ENCODE assay signal across 22 cellular contexts in genomic region chr6:130743175-130743574, GRCh38.
DNase-seq lines count a peak whose midpoint lies in the region; ATAC-seq and TF ChIP-seq lines count a peak whose summit lies in the region.
"Had no signal": no experiment of that assay in that cellular context is flagged by ENCODE, and none has a peak within 500 bp of the region (broad histone marks: within the 10 kb centered on the region; RNA-seq: fewer than 3 reads in every experiment).

No MANE protein-coding gene starts in this region.

- H3K4me2 ChIP-seq in mesendoderm (ENCODE audit: low read length): no peak overlapping the region

- H3K4me3 Mint-ChIP-seq in endodermal cell: no peak overlapping the region
- no peak overlapping the region for H3K4me3 Mint-ChIP-seq in activated CD4-positive, alpha-beta memory T cell treated with anti-CD3 and anti-CD28 coated beads for 36 hours
- H3K4me3 Mint-ChIP-seq: activated naive CD4-positive, alpha-beta T cell treated with anti-CD3 and anti-CD28 coated beads, Interleukin-2, amount 10 ng/mL, durations not matched to agents 7 days and 5 days; IgD-negative memory B cell; T-helper 17 cell had no signal

- H2AK5ac ChIP-seq in mesendoderm (ENCODE audit: low read length): no peak overlapping the region

- no peak overlapping the region for H3K23ac ChIP-seq in mesendoderm (ENCODE audit: low read length)

- TF ChIP-seq CTCF in endodermal cell (conservative IDR thresholded peaks at IDR 0.05): peak; percentile 66

- no peak overlapping the region for H3K4ac ChIP-seq in mesendoderm (ENCODE audit: low read depth, low read length)

- H3K9ac ChIP-seq in endodermal cell (ENCODE audit: extremely low read depth, low read length, poor library complexity, severe bottlenecking): no peak overlapping the region
- no peak overlapping the region for H3K9ac ChIP-seq in mesendoderm (ENCODE audit: low read length)

- H4K5ac ChIP-seq in mesendoderm (ENCODE audit: low read length): no peak overlapping the region

- POLR2A ChIA-PET in activated CD4-positive, alpha-beta memory T cell treated with anti-CD3 and anti-CD28 coated beads for 36 hours (lab: Charles Lee): no interaction called here

- H3K4me3 ChIP-seq in endodermal cell (ENCODE audit: low read length) (no peak overlapping the region), mesendoderm (ENCODE audit: low read length) (no peak overlapping the region)
- H3K4me3 ChIP-seq: ascending aorta, coronary artery, MG63 had no signal

- no peak for ATAC-seq in HG03378 (IDR thresholded peaks at IDR 0.05; ENCODE audit: unreplicated experiment)
- no peak for ATAC-seq in GM18502 (IDR thresholded peaks at IDR 0.05; ENCODE audit: poor library complexity, unreplicated experiment)
- ATAC-seq: Right ventricle myocardium inferior, T-helper 17 cell had no signal

- H3K36me3 ChIP-seq in endodermal cell (ENCODE audit: control insufficient read depth, insufficient read depth, low read length) (no peaks in the 10 kb centered on the region), mesendoderm (ENCODE audit: control insufficient read depth, insufficient read depth, low read length) (no peaks in the 10 kb centered on the region)
- H3K36me3 ChIP-seq: ascending aorta, MG63 had no signal

- no peaks in the 10 kb centered on the region for H3K9me3 ChIP-seq in endodermal cell (ENCODE audit: control insufficient read depth, low read length)
- H3K9me3 ChIP-seq: ascending aorta, MG63 had no signal

- 50% methylated on average over 2 of the region's 2 CpGs; no CpG with 5 or more reads in 1 of the 2 experiments for WGBS in endodermal cell (ENCODE audit: insufficient coverage in 1 of 2, insufficient read length in 1 of 2), 2 experiments
- no CpG with 5 or more reads among the region's 2 CpGs for WGBS in mesendoderm (ENCODE audit: extremely low coverage, insufficient coverage, low lambda C conversion rate)

- intact Hi-C loops in head of caudate nucleus (cut with DNase I): no loop called here
- intact Hi-C loops in activated CD4-positive, alpha-beta memory T cell treated with anti-CD3 and anti-CD28 coated beads for 36 hours (cut with micrococcal nuclease): no loop called here

- H4K8ac ChIP-seq in mesendoderm (ENCODE audit: low read depth, low read length): no peak overlapping the region

- H3K56ac ChIP-seq in mesendoderm (ENCODE audit: low read length): no peak overlapping the region

- no peak overlapping the region for H2BK15ac ChIP-seq in mesendoderm (replicated peaks; ENCODE audit: low read depth)

- H3K4me1 ChIP-seq in endodermal cell (ENCODE audit: control insufficient read depth, insufficient read depth, low read length) (no peaks in the 10 kb centered on the region), mesendoderm (ENCODE audit: control insufficient read depth, low read depth, low read length) (no peaks in the 10 kb centered on the region)
- H3K4me1 ChIP-seq: ascending aorta had no signal

- H3K36me3 Mint-ChIP-seq in endodermal cell (ENCODE audit: low read depth): no peaks in the 10 kb centered on the region
- no peaks in the 10 kb centered on the region for H3K36me3 Mint-ChIP-seq in activated CD4-positive, alpha-beta memory T cell treated with anti-CD3 and anti-CD28 coated beads for 36 hours
- H3K36me3 Mint-ChIP-seq: activated naive CD4-positive, alpha-beta T cell treated with anti-CD3 and anti-CD28 coated beads, Interleukin-2, amount 10 ng/mL, durations not matched to agents 7 days and 5 days; IgD-negative memory B cell; naive B cell had no signal

- no peaks in the 10 kb centered on the region for H3K79me1 ChIP-seq in mesendoderm (ENCODE audit: low read length)

- DNase-seq in Daoy (ENCODE audit: low read depth): peak; percentile 16
- DNase-seq in HuH-7 (ENCODE audit: low spot score): peak; percentile 7
- DNase-seq in endodermal cell: peak; percentile 84
- DNase-seq in mesendoderm: peak; percentile 96
- no peak for DNase-seq in head of caudate nucleus
- DNase-seq in activated CD4-positive, alpha-beta memory T cell treated with anti-CD3 and anti-CD28 coated beads for 36 hours: no peak
- DNase-seq: activated CD4-positive, alpha-beta T cell treated with anti-CD3 and anti-CD28 coated beads, Interleukin-2, amount 50 U/mL, for 48 hours; activated naive CD4-positive, alpha-beta T cell treated with anti-CD3 and anti-CD28 coated beads, Interleukin-2, amount 10 ng/mL, durations not matched to agents 7 days and 5 days; activated T-cell treated with anti-CD3 and anti-CD28 coated beads, Interleukin-2, amount 50 U/mL, for 1 hour; MG63; naive B cell; NCI-H187; NCI-H446 treated with DMSO at 0.1 percent for 48 hours; small intestine; stimulated activated CD4-positive, alpha-beta T cell treated with anti-CD3 and anti-CD28 coated beads, Interleukin-4, amount 100 ng/mL, for 24 hours; T-helper 17 cell had no signal

- no peaks in the 10 kb centered on the region for H3K9me3 Mint-ChIP-seq in endodermal cell
- no peaks in the 10 kb centered on the region for H3K9me3 Mint-ChIP-seq in activated CD4-positive, alpha-beta memory T cell treated with anti-CD3 and anti-CD28 coated beads for 36 hours
- H3K9me3 Mint-ChIP-seq: activated naive CD4-positive, alpha-beta T cell treated with anti-CD3 and anti-CD28 coated beads, Interleukin-2, amount 10 ng/mL, durations not matched to agents 7 days and 5 days; naive B cell had no signal

- H2BK5ac ChIP-seq in mesendoderm (ENCODE audit: low read length): no peak overlapping the region

- H3K27me3 ChIP-seq in endodermal cell (ENCODE audit: control insufficient read depth, insufficient read depth, low read length, poor library complexity, severe bottlenecking): no peaks in the 10 kb centered on the region
- no peaks in the 10 kb centered on the region for H3K27me3 ChIP-seq in mesendoderm (ENCODE audit: insufficient read depth, low read length, poor library complexity)
- H3K27me3 ChIP-seq: ascending aorta, MG63 had no signal

- H3K27ac Mint-ChIP-seq in endodermal cell: no peak overlapping the region
- no peak overlapping the region for H3K27ac Mint-ChIP-seq in activated CD4-positive, alpha-beta memory T cell treated with anti-CD3 and anti-CD28 coated beads for 36 hours
- H3K27ac Mint-ChIP-seq: activated naive CD4-positive, alpha-beta T cell treated with anti-CD3 and anti-CD28 coated beads, Interleukin-2, amount 10 ng/mL, durations not matched to agents 7 days and 5 days; IgD-negative memory B cell; naive B cell; T-helper 17 cell had no signal

- no peak overlapping the region for H3K18ac ChIP-seq in mesendoderm (ENCODE audit: low read length)

- H3K27me3 Mint-ChIP-seq in endodermal cell (ENCODE audit: insufficient read depth): no peaks in the 10 kb centered on the region
- H3K27me3 Mint-ChIP-seq in activated CD4-positive, alpha-beta memory T cell treated with anti-CD3 and anti-CD28 coated beads for 36 hours: peaks cover 5% of the 10 kb centered on the region

- H3K27ac ChIP-seq in endodermal cell (ENCODE audit: low read depth, low read length) (no peak overlapping the region), mesendoderm (ENCODE audit: low read depth, low read length) (no peak overlapping the region)
- H3K27ac ChIP-seq: ascending aorta, coronary artery had no signal

- no peaks in the 10 kb centered on the region for H3K4me1 Mint-ChIP-seq in endodermal cell
- H3K4me1 Mint-ChIP-seq in activated CD4-positive, alpha-beta memory T cell treated with anti-CD3 and anti-CD28 coated beads for 36 hours (ENCODE audit: low read depth): no peaks in the 10 kb centered on the region
- H3K4me1 Mint-ChIP-seq: activated naive CD4-positive, alpha-beta T cell treated with anti-CD3 and anti-CD28 coated beads, Interleukin-2, amount 10 ng/mL, durations not matched to agents 7 days and 5 days; IgD-negative memory B cell; naive B cell had no signal

- H3K79me2 ChIP-seq in mesendoderm (ENCODE audit: control insufficient read depth, insufficient read depth, low read length): no peaks in the 10 kb centered on the region

- no peak overlapping the region for H2BK120ac ChIP-seq in mesendoderm (ENCODE audit: low read depth, low read length)

- CTCF ChIA-PET in activated CD4-positive, alpha-beta memory T cell treated with anti-CD3 and anti-CD28 coated beads for 36 hours (lab: Charles Lee): interaction anchor here (1.1 kb wide), 1 partner anchor 47 kb away, joined by 4 read pairs; no protein-coding TSS in a partner anchor

Comparison
In these comparisons a context has a peak if more than half of its experiments do, and no peak if none do; other contexts are left out.
1. DNase-seq: peak in Daoy (single experiment), HuH-7 (single experiment), endodermal cell (single experiment) and mesendoderm (single experiment); none in head of caudate nucleus (0 of 42) and activated CD4-positive, alpha-beta memory T cell treated with anti-CD3 and anti-CD28 coated beads for 36 hours (single experiment).